11 cellular contexts compared by ENCODE assay signal in genomic region chr18:57931038-57931437, GRCh38.
DNase-seq lines count a peak whose midpoint lies in the region; ATAC-seq and TF ChIP-seq lines count a peak whose summit lies in the region.
"Had no signal": no experiment of that assay in that cellular context is flagged by ENCODE, and none has a peak within 500 bp of the region (broad histone marks: within the 10 kb centered on the region; RNA-seq: fewer than 3 reads in every experiment).

No MANE protein-coding gene starts in this region.

- DNase-seq in DMS53 (lab: John Stamatoyannopoulos, UW) (peak; percentile 73), fibroblast of pulmonary artery (ENCODE audit: low read depth) (no peak), NCI-H187 (lab: John Stamatoyannopoulos, UW) (no peak)
- DNase-seq in effector CD8-positive, alpha-beta T cell (lab: John Stamatoyannopoulos, UW), result no peak
- DNase-seq: CD8-positive, alpha-beta T cell; occipital lobe had no signal

- ATAC-seq in GM19395 (IDR thresholded peaks at IDR 0.05; ENCODE audit: unreplicated experiment), result peak; percentile 69
- ATAC-seq in HG03135 (IDR thresholded peaks at IDR 0.05; ENCODE audit: unreplicated experiment), result peak; percentile 76
- ATAC-seq in HG03139 (IDR thresholded peaks at IDR 0.05; ENCODE audit: unreplicated experiment), result no peak
- ATAC-seq in HG03342 (IDR thresholded peaks at IDR 0.05; ENCODE audit: unreplicated experiment), result no peak
- ATAC-seq: CD8-positive, alpha-beta T cell had no signal

- TF ChIP-seq CTCF in fibroblast of pulmonary artery (IDR thresholded peaks at IDR 0.05; ENCODE audit: low read length, missing control alignments), result no peak

- H3K4me3 ChIP-seq in fibroblast of pulmonary artery (replicated peaks; ENCODE audit: low read depth, low read length), result peak overlapping the region; percentile 7
- H3K4me3 ChIP-seq: vagina had no signal

Comparison
In these comparisons a context has a peak if more than half of its experiments do, and no peak if none do; other contexts are left out.
1. ATAC-seq: peak in GM19395 (single experiment) and HG03135 (single experiment); none in HG03139 (single experiment) and HG03342 (single experiment).